In the genomic region with DNA sequence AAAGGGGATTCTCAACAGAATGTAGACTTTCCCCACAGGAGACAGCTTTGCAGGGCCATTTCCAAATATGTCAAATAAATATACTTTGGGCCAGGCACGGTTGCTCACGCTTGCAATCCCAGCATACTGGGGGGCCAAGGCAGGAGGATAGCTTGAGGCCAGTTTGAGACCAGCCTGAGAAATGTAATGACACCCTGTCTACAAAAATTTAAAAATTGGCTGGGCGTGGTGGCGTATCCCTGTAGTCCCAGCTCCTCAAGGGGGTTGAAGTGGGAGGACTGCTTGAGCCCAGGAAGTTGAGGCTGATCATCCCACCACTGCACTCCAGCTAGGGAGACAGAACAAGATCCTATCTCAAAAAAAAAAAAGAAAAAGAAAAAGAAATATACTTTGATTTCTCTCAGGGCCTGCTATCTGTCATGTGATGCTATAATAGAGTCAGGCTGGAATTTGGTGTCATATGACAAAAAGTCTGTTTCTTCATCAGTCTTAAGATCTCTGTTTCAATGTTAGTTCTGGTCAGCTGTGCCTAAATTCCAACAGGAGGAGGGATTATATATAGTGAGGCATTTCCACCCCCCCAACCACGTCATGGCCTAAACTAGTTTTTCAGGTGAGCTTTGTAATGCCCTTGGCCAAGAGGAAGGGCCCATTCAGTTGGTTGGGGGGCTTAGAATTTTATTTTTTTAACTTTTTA, we compare ENCODE assay signal across 35 cellular contexts. TPM values are rescaled to one million over a fixed set of nuclear protein-coding genes. Genes with fewer than 3 reads are reported as not detected.
DNase-seq lines count a peak whose midpoint lies in the region; ATAC-seq, FAIRE-seq and TF ChIP-seq lines count a peak whose summit lies in the region.
"Had no signal": no experiment of that assay in that cellular context is flagged by ENCODE, and none has a peak within 500 bp of the region (broad histone marks: within the 10 kb centered on the region; RNA-seq: fewer than 3 reads in every experiment).

No MANE protein-coding gene starts in this region.

- DNase-seq in K562 (ENCODE audit: extremely low read depth in 1 of 4, low spot score in 3 of 4) (no peak), hepatocyte (ENCODE audit: low spot score) (no peak), progenitor cell of endocrine pancreas (ENCODE audit: low spot score, unreplicated experiment) (no peak), SKM-1 (lab: John Stamatoyannopoulos, UW; ENCODE audit: unreplicated experiment) (no peak), caudate nucleus (lab: John Stamatoyannopoulos, UW) (no peak)
- DNase-seq in stimulated activated CD4-positive, alpha-beta T cell treated with anti-CD3 and anti-CD28 coated beads, Interleukin-4, amount 100 ng/mL, for 24 hours: no peak
- DNase-seq: activated B cell treated with CpG ODN at 0.5 μM for 24 hours; activated CD4-positive, alpha-beta T cell treated with anti-CD3 and anti-CD28 coated beads, Interleukin-2, amount 50 U/mL, for 1 hour; activated CD8-positive, alpha-beta memory T cell treated with anti-CD3 and anti-CD28 coated beads, Interleukin-2, amount 10 ng/mL, durations not matched to agents 7 days and 5 days; activated naive CD4-positive, alpha-beta T cell treated with Interleukin-2 at 50 U/mL for 16 hours; activated T-cell treated with anti-CD3 and anti-CD28 coated beads, Interleukin-2, amount 50 U/mL, for 48 hours; adrenal gland; body of pancreas; CD4-positive, CD25-positive, alpha-beta regulatory T cell; effector memory CD4-positive, alpha-beta T cell; EL; hypothalamus; left lung; naive thymus-derived CD8-positive, alpha-beta T cell; NCI-H1092; NCI-H187 treated with DMSO at 0.1 percent for 48 hours; NCI-H526; NK-92 treated with Interleukin-12 subunit alpha and Interleukin-12 subunit beta, amount 100 ng/mL, for 24 hours; ovary; SHP77 treated with DMSO at 0.1 percent for 48 hours; stimulated activated naive CD4-positive, alpha-beta T cell; T-cell; uterus had no signal

- TF ChIP-seq RAD21 in K562 (CRISPR knock-in tag; conservative IDR thresholded peaks at IDR 0.05 in 1 of 2, IDR thresholded peaks at IDR 0.05 in 1 of 2): no peak

- no peak for TF ChIP-seq CTCF in HEK293 (tag by site-specific recombination; IDR thresholded peaks at IDR 0.05)
- no peak for TF ChIP-seq CTCF in K562 (IDR thresholded peaks at IDR 0.05 in 2 of 3, conservative IDR thresholded peaks at IDR 0.05 in 1 of 3; ENCODE audit: insufficient read depth in 2 of 3, low read depth in 1 of 3, low read length in 3 of 3)
- no peak for TF ChIP-seq CTCF in hepatocyte (IDR thresholded peaks at IDR 0.05; ENCODE audit: poor library complexity)
- no peak for TF ChIP-seq CTCF in progenitor cell of endocrine pancreas (IDR thresholded peaks at IDR 0.05; ENCODE audit: unreplicated experiment)

- no peaks in the 10 kb centered on the region for H3K9me3 ChIP-seq in HEK293 (ENCODE audit: control insufficient read depth, insufficient read depth, low read depth, low read length)
- H3K9me3 ChIP-seq in K562 (replicated peaks; ENCODE audit: control insufficient read depth, insufficient read depth, low read depth, low read length): no peaks in the 10 kb centered on the region
- H3K9me3 ChIP-seq in hepatocyte (ENCODE audit: low read depth): no peaks in the 10 kb centered on the region
- H3K9me3 ChIP-seq: adrenal gland, body of pancreas, gastroesophageal sphincter, left lung, ovary, right atrium auricular region, uterus had no signal

- H3K27me3 ChIP-seq in K562 (ENCODE audit: control insufficient read depth in 2 of 2, insufficient read depth in 2 of 2, low read length in 2 of 2) (peaks cover 6 to 12% of the 10 kb centered on the region in 2 experiments; a peak in 4 of 5 replicates), hepatocyte (no peaks in the 10 kb centered on the region)
- H3K27me3 ChIP-seq: adrenal gland, body of pancreas, gastroesophageal sphincter, left lung, ovary, right atrium auricular region, uterus had no signal

- POLR2A ChIA-PET in HEK293 (lab: Yijun Ruan, JAX) (interaction anchor here (0.6 to 0.7 kb wide), 2 partner anchors 14 to 915 kb away, joined by 3 read pairs; no protein-coding TSS in a partner anchor), K562 (lab: Yijun Ruan, JAX) (interaction anchor here (1.0 to 2.4 kb wide), 4 partner anchors 10 to 64 kb away, joined by 4 to 17 read pairs (median 5); partner anchors contain the start of gene KIAA0513)

- peaks cover 37% of the 10 kb centered on the region for H3K4me1 Mint-ChIP-seq in progenitor cell of endocrine pancreas (ENCODE audit: low read depth)
- H3K4me1 Mint-ChIP-seq: GM23338 had no signal

- H3K4me1 ChIP-seq in HEK293 (ENCODE audit: control insufficient read depth, insufficient read depth, low read length) (no peaks in the 10 kb centered on the region), K562 (replicated peaks in 1 of 2; ENCODE audit: control insufficient read depth in 2 of 2, insufficient read depth in 2 of 2, low read length in 2 of 2) (peaks cover 0 to 11% of the 10 kb centered on the region in 2 experiments; a peak in 4 of 5 replicates), hepatocyte (ENCODE audit: insufficient read depth) (peaks cover 20% of the 10 kb centered on the region)
- H3K4me1 ChIP-seq: uterus had no signal

- no peaks in the 10 kb centered on the region for H3K9me1 ChIP-seq in K562 (ENCODE audit: control insufficient read depth, insufficient read depth, low read length)

- ATAC-seq in K562 (no peak), GM19351 (IDR thresholded peaks at IDR 0.05; ENCODE audit: unreplicated experiment) (no peak)
- ATAC-seq: activated CD8-positive, alpha-beta memory T cell treated with anti-CD3 and anti-CD28 coated beads, Interleukin-2, amount 10 ng/mL, durations not matched to agents 7 days and 5 days; body of pancreas; gastroesophageal sphincter; GM23338; left lung; naive thymus-derived CD8-positive, alpha-beta T cell; Panc1; T-cell had no signal

- no peaks in the 10 kb centered on the region for H3K9me2 ChIP-seq in hepatocyte (replicated peaks; ENCODE audit: insufficient read depth)

- in situ Hi-C loops in K562 (cut with MboI): no loop called here

- H3K9ac ChIP-seq in K562 (ENCODE audit: insufficient read depth in 1 of 2, low read depth in 2 of 2, low read length in 2 of 2): no peak overlapping the region

- H3K79me2 ChIP-seq in K562 (ENCODE audit: control insufficient read depth, insufficient read depth, low read length) (peaks cover 15% of the 10 kb centered on the region), hepatocyte (peaks cover 9% of the 10 kb centered on the region)

- peaks cover 4% of the 10 kb centered on the region for H4K20me1 ChIP-seq in K562 (replicated peaks; ENCODE audit: control insufficient read depth, insufficient read depth, low read length)
- no peaks in the 10 kb centered on the region for H4K20me1 ChIP-seq in hepatocyte (ENCODE audit: insufficient read depth, poor library complexity, severe bottlenecking)

- no peaks in the 10 kb centered on the region for H3K36me3 Mint-ChIP-seq in progenitor cell of endocrine pancreas (ENCODE audit: insufficient read depth)
- H3K36me3 Mint-ChIP-seq: naive thymus-derived CD8-positive, alpha-beta T cell; T-cell had no signal

- H3K4me3 ChIP-seq in HEK293 (ENCODE audit: low read depth, low read length) (no peak overlapping the region), K562 (no peak overlapping the region), hepatocyte (no peak overlapping the region)
- H3K4me3 ChIP-seq: adrenal gland, body of pancreas, gastroesophageal sphincter, GM23338, left lung, ovary, right atrium auricular region, uterus had no signal

- CTCF ChIA-PET in HEK293 (lab: Yijun Ruan, JAX): interaction anchor here (0.6 to 1.1 kb wide), 2 partner anchors 10 to 636 kb away, joined by 3 read pairs; no protein-coding TSS in a partner anchor
- CTCF ChIA-PET in K562 (lab: Yijun Ruan, JAX; ENCODE audit: low intra/inter-chr PET ratio): interaction anchor here (0.6 kb wide), 1 partner anchor 88 kb away, joined by 5 read pairs; no protein-coding TSS in a partner anchor

- no peak for FAIRE-seq in K562 (lab: Jason Lieb, UNC)
- FAIRE-seq: GM12891 had no signal

- peak overlapping the region; percentile 89 for H3K27ac Mint-ChIP-seq in progenitor cell of endocrine pancreas
- H3K27ac Mint-ChIP-seq: activated B cell treated with CpG ODN at 0.5 μM for 24 hours; activated CD8-positive, alpha-beta memory T cell treated with anti-CD3 and anti-CD28 coated beads, Interleukin-2, amount 10 ng/mL, durations not matched to agents 7 days and 5 days; CD4-positive, CD25-positive, alpha-beta regulatory T cell; GM23338; naive thymus-derived CD8-positive, alpha-beta T cell; T-cell had no signal

- no peak overlapping the region for H3K4me3 Mint-ChIP-seq in progenitor cell of endocrine pancreas (ENCODE audit: low read depth)
- H3K4me3 Mint-ChIP-seq: activated B cell treated with CpG ODN at 0.5 μM for 24 hours; activated CD8-positive, alpha-beta memory T cell treated with anti-CD3 and anti-CD28 coated beads, Interleukin-2, amount 10 ng/mL, durations not matched to agents 7 days and 5 days; GM23338; T-cell had no signal

- 71% methylated on average over 5 of the region's 5 CpGs for WGBS in K562 (ENCODE audit: insufficient coverage, low coverage, missing lambda C conversion rate)
- WGBS in hepatocyte (ENCODE audit: low lambda C conversion rate, missing lambda C conversion rate): 77% methylated on average over 5 of the region's 5 CpGs

- no TSS peak for BruUV-seq in K562 (replicated peaks; lab: Mats Ljungman, UMichigan)

- H3K4me2 ChIP-seq in K562 (ENCODE audit: insufficient read depth, low read length) (no peak overlapping the region), hepatocyte (no peak overlapping the region)
- H3K4me2 ChIP-seq: GM23338 had no signal

- TF ChIP-seq POLR2A in K562 (conservative IDR thresholded peaks at IDR 0.05): no peak

- H3K27ac ChIP-seq in HEK293 (ENCODE audit: extremely low read depth, low read depth, low read length) (no peak overlapping the region), K562 (ENCODE audit: extremely low read depth, low read depth, low read length) (no peak overlapping the region), hepatocyte (peak overlapping the region; percentile 90), caudate nucleus (ENCODE audit: low read depth, low read length) (no peak overlapping the region)
- H3K27ac ChIP-seq: adrenal gland, body of pancreas, gastroesophageal sphincter, ovary, right atrium auricular region, uterus had no signal

- intact Hi-C loops in K562 (cut with micrococcal nuclease): no loop called here

- TF ChIP-seq EP300 in K562 (IDR thresholded peaks at IDR 0.05; ENCODE audit: low read length): no peak

- H3K27me3 Mint-ChIP-seq in progenitor cell of endocrine pancreas: no peaks in the 10 kb centered on the region
- H3K27me3 Mint-ChIP-seq: naive thymus-derived CD8-positive, alpha-beta T cell had no signal

- H2AFZ ChIP-seq in K562 (ENCODE audit: low read depth, low read length) (no peak overlapping the region), hepatocyte (no peak overlapping the region)
- H2AFZ ChIP-seq: GM23338 had no signal

- H3K36me3 ChIP-seq in HEK293 (ENCODE audit: control insufficient read depth in 2 of 2, insufficient read depth in 1 of 2, low read length in 2 of 2) (no peaks in the 10 kb centered on the region), K562 (ENCODE audit: control insufficient read depth, insufficient read depth, low read length) (no peaks in the 10 kb centered on the region), hepatocyte (replicated peaks; ENCODE audit: insufficient read depth, low read depth) (no peaks in the 10 kb centered on the region)
- H3K36me3 ChIP-seq: adrenal gland, gastroesophageal sphincter, left lung, ovary, right atrium auricular region, uterus had no signal

- H3K9me3 Mint-ChIP-seq in progenitor cell of endocrine pancreas (ENCODE audit: low read depth): peaks cover 3% of the 10 kb centered on the region
- H3K9me3 Mint-ChIP-seq: activated B cell treated with CpG ODN at 0.5 μM for 24 hours; GM23338; naive thymus-derived CD8-positive, alpha-beta T cell; T-cell had no signal

RNA-seq across cellular contexts. Expression of gene ZDHHC7, which starts 4.3 kb away (rescaled TPM):
- total RNA-seq in K562 (2011; cell fraction: chromatin; rRNA removed; ENCODE audit: low replicate concordance): 116 and 182 TPM in 2 replicates
- 70.2 and 72.6 TPM in 2 replicates for total RNA-seq in K562 (2011; cell fraction: nucleolus; rRNA removed)
- total RNA-seq in K562 (2011; cell fraction: nucleoplasm; rRNA removed): 82.7 and 89.1 TPM in 2 replicates
- 37.4 and 42.5 TPM in 2 replicates for total RNA-seq in K562 (2014; rRNA removed)
- total RNA-seq in K562 (2014; rRNA removed; fragmentation: Illumina TruSeq; extraction: Trizol): 37.2 and 38.1 TPM in 2 replicates
- 44.5 and 44.6 TPM in 2 replicates for total RNA-seq in K562 (2015; rRNA removed; fragmentation: Illumina TruSeq; extraction: Trizol)
- 45.7 and 47.0 TPM in 2 replicates for total RNA-seq in K562 (2021)
- 36.5 and 42.5 TPM in 2 replicates for polyA plus RNA-seq in K562 (2011; rRNA removed)
- polyA plus RNA-seq in K562 (2011; cell fraction: cytosol; rRNA removed): 43.9 and 59.7 TPM in 2 replicates
- polyA plus RNA-seq in K562 (2011; cell fraction: nucleus; rRNA removed): 78.8 and 96.8 TPM in 2 replicates
- polyA plus RNA-seq in K562 (2012): 37.6 and 39.5 TPM in 2 replicates
- 48.2 and 49.7 TPM in 2 replicates for polyA plus RNA-seq in K562 (2014; fragmentation: Illumina TruSeq; extraction: Trizol)
- 1 to 10 TPM; 1.7 to 1.8 TPM for polyA plus RNA-seq in K562 (2014; fragmentation: Nextera tagmentation; extraction: Ambion mirVana)
- polyA plus RNA-seq in K562 (2014; rRNA removed): 31.3 and 39.8 TPM in 2 replicates
- 22.4 and 22.5 TPM in 2 replicates for polyA minus RNA-seq in K562 (2011; rRNA and poly(A)+ RNA removed)
- polyA minus RNA-seq in K562 (2011; cell fraction: cytosol; rRNA and poly(A)+ RNA removed): 14.8 and 19.9 TPM in 2 replicates
- 17.2 and 23.5 TPM in 2 replicates for polyA minus RNA-seq in K562 (2011; cell fraction: nucleus; rRNA and poly(A)+ RNA removed)
- 59.2 and 65.2 TPM in 2 replicates for total RNA-seq in hepatocyte
- polyA plus RNA-seq in hepatocyte: 50.0 and 51.4 TPM in 2 replicates
- 67.3 TPM in 2 replicates for total RNA-seq in progenitor cell of endocrine pancreas

RNA-seq across cellular contexts. Expression of gene KIAA0513, which starts 12.0 kb away (rescaled TPM):
- total RNA-seq in K562 (2011; cell fraction: chromatin; rRNA removed; ENCODE audit: low replicate concordance): 51.3 and 93.2 TPM in 2 replicates
- total RNA-seq in K562 (2011; cell fraction: nucleolus; rRNA removed): 39.2 and 39.4 TPM in 2 replicates
- total RNA-seq in K562 (2011; cell fraction: nucleoplasm; rRNA removed): 29.0 and 33.3 TPM in 2 replicates
- total RNA-seq in K562 (2014; rRNA removed) (11.0 and 11.2 TPM in 2 replicates), K562 (2014; rRNA removed; fragmentation: Illumina TruSeq; extraction: Trizol) (6.1 and 10.3 TPM in 2 replicates), K562 (2015; rRNA removed; fragmentation: Illumina TruSeq; extraction: Trizol) (9.3 and 9.7 TPM in 2 replicates), K562 (2021) (13.7 and 14.7 TPM in 2 replicates), hepatocyte (6.9 and 14.9 TPM in 2 replicates), progenitor cell of endocrine pancreas (15.2 and 16.3 TPM in 2 replicates)
- polyA plus RNA-seq in K562 (2011; rRNA removed) (6.9 and 8.6 TPM in 2 replicates), K562 (2014; fragmentation: Illumina TruSeq; extraction: Trizol) (10.1 and 12.6 TPM in 2 replicates), K562 (2014; fragmentation: Nextera tagmentation; extraction: Ambion mirVana) (under 1 TPM; 0.18 to 0.36 TPM), K562 (2014; rRNA removed) (9.8 and 10.2 TPM in 2 replicates), hepatocyte (8.1 and 10.1 TPM in 2 replicates)
- polyA plus RNA-seq in K562 (2011; cell fraction: cytosol; rRNA removed): 4.0 and 9.6 TPM in 2 replicates
- polyA plus RNA-seq in K562 (2011; cell fraction: nucleus; rRNA removed): 6.8 and 12.9 TPM in 2 replicates
- 10.5 and 13.3 TPM in 2 replicates for polyA plus RNA-seq in K562 (2012)
- 7.7 and 17.3 TPM in 2 replicates for polyA minus RNA-seq in K562 (2011; rRNA and poly(A)+ RNA removed)
- polyA minus RNA-seq in K562 (2011; cell fraction: cytosol; rRNA and poly(A)+ RNA removed): 5.1 and 6.4 TPM in 2 replicates
- polyA minus RNA-seq in K562 (2011; cell fraction: nucleus; rRNA and poly(A)+ RNA removed): 9.6 and 11.7 TPM in 2 replicates
